In genomic region chr15:41416742-41417417, GRCh38 we compare ENCODE assay signal across 8 cellular contexts. TPM values are rescaled to one million over a fixed set of nuclear protein-coding genes. Genes with fewer than 3 reads are reported as not detected.
DNase-seq lines count a peak whose midpoint lies in the region; ATAC-seq and TF ChIP-seq lines count a peak whose summit lies in the region.

Gene RTF1, plus strand, starts transcription at chr15:41417095. Its CDS starts 21 bp downstream, at chr15:41417116.

- peak within 1 kb of the TSS; percentile 90 for H3K27ac ChIP-seq in hepatocyte

- peaks cover 25% of the 10 kb centered on the region for H3K4me1 ChIP-seq in hepatocyte (ENCODE audit: insufficient read depth)

- H3K9me3 ChIP-seq in hepatocyte (ENCODE audit: low read depth), result no peaks in the 10 kb centered on the region

- peak; percentile 82 for TF ChIP-seq POLR2A in GM18505 (IDR thresholded peaks at IDR 0.05; ENCODE audit: borderline replicate concordance, extremely low read depth, insufficient read depth, insufficient read length)

- WGBS in hepatocyte (ENCODE audit: low lambda C conversion rate, missing lambda C conversion rate), result under 1% methylated on average over 49 of the region's 74 CpGs

- peak; percentile 79 for ATAC-seq in GM18505 (IDR thresholded peaks at IDR 0.05; ENCODE audit: unreplicated experiment)
- peak; percentile 78 for ATAC-seq in HG02943 (IDR thresholded peaks at IDR 0.05; ENCODE audit: low read depth, unreplicated experiment)
- ATAC-seq in GM18519 (IDR thresholded peaks at IDR 0.05; ENCODE audit: low FRiP score, unreplicated experiment), result no peak

- H3K36me3 ChIP-seq in hepatocyte (replicated peaks; ENCODE audit: insufficient read depth, low read depth), result no peaks in the 10 kb centered on the region

- no peaks in the 10 kb centered on the region for H3K27me3 ChIP-seq in hepatocyte

- H3K4me2 ChIP-seq in hepatocyte, result peak within 1 kb of the TSS; percentile 90

- DNase-seq in NCI-H2029 treated with DMSO at 0.1 percent for 48 hours (lab: John Stamatoyannopoulos, UW) (peak; percentile 10), T1000 (lab: John Stamatoyannopoulos, UW) (peak; percentile 93), astrocyte of the hippocampus (ENCODE audit: low read depth, low spot score) (peak; percentile 98), hepatocyte (ENCODE audit: low spot score) (peak; percentile 97), retina (peak; percentile 97)

- peaks cover 65% of the 10 kb centered on the region for H3K79me2 ChIP-seq in hepatocyte

- peak within 1 kb of the TSS; percentile 95 for H3K4me3 ChIP-seq in hepatocyte

- H2AFZ ChIP-seq in hepatocyte, result peak within 1 kb of the TSS; percentile 82

- H4K20me1 ChIP-seq in hepatocyte (ENCODE audit: insufficient read depth, poor library complexity, severe bottlenecking), result peaks cover 35% of the 10 kb centered on the region

- TF ChIP-seq CTCF in hepatocyte (IDR thresholded peaks at IDR 0.05; ENCODE audit: poor library complexity), result no peak

- no peaks in the 10 kb centered on the region for H3K9me2 ChIP-seq in hepatocyte (replicated peaks; ENCODE audit: insufficient read depth)

RNA-seq across cellular contexts. Expression of gene RTF1, which starts in this region (rescaled TPM):
- total RNA-seq in hepatocyte, result 30.7 and 34.1 TPM in 2 replicates
- polyA plus RNA-seq in hepatocyte, result 73.4 and 91.1 TPM in 2 replicates

Comparison
In these comparisons a context has a peak if more than half of its experiments do, and no peak if none do; other contexts are left out.
1. DNase-seq: peak in every context shown above with its lines; median percentile 98 in astrocyte of the hippocampus; 97 in hepatocyte; 97 in retina; 93 in T1000; 10 in NCI-H2029 treated with DMSO at 0.1 percent for 48 hours.